13 cellular contexts compared by ENCODE assay signal in the genomic region with DNA sequence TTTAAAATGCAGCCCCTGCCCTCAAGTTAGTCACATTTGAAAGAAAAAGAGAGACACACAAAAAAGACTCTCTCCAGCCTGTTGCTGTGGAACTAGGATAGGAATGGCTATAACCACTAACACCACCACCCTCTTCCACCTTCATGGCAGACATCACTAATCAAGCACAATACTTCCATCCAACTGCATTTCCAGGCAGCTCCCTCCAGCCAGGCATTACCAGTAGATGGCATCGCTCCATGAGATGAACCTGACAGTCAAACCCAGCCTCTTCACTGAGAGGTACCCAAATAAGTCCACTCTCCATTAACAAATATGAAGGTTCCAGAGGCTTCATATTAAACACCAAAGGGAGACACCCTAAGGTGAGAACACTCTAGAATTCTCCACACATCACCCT. TPM values are rescaled to one million over a fixed set of nuclear protein-coding genes. Genes with fewer than 3 reads are reported as not detected.
DNase-seq lines count a peak whose midpoint lies in the region; ATAC-seq and TF ChIP-seq lines count a peak whose summit lies in the region.
"Had no signal": no experiment of that assay in that cellular context is flagged by ENCODE, and none has a peak within 500 bp of the region (broad histone marks: within the 10 kb centered on the region; RNA-seq: fewer than 3 reads in every experiment).

No MANE protein-coding gene starts in this region.

- no peak overlapping the region for H4K8ac ChIP-seq in IMR-90 (ENCODE audit: low read depth in 2 of 2, low read length in 2 of 2)

- H2BK5ac ChIP-seq in IMR-90 (ENCODE audit: low read depth, low read length, poor library complexity, severe bottlenecking), result no peak overlapping the region

- POLR2A ChIA-PET in IMR-90 (lab: Charles Lee; ENCODE audit: unreplicated experiment), result no interaction called here

- H3K4me1 Mint-ChIP-seq in activated T-cell treated with anti-CD3 and anti-CD28 coated beads, Interleukin-2, amount 50 U/mL, for 24 hours (ENCODE audit: low read depth), result no peaks in the 10 kb centered on the region
- no peaks in the 10 kb centered on the region for H3K4me1 Mint-ChIP-seq in activated T-cell treated with anti-CD3 and anti-CD28 coated beads, Interleukin-2, amount 50 U/mL, for 4 hours (ENCODE audit: low read depth)

- peaks cover 81% of the 10 kb centered on the region for H3K36me3 Mint-ChIP-seq in activated T-cell treated with anti-CD3 and anti-CD28 coated beads, Interleukin-2, amount 50 U/mL, for 24 hours (ENCODE audit: low read depth)
- H3K36me3 Mint-ChIP-seq in activated T-cell treated with anti-CD3 and anti-CD28 coated beads, Interleukin-2, amount 50 U/mL, for 4 hours (ENCODE audit: insufficient read depth), result peaks cover 41% of the 10 kb centered on the region

- peaks cover 9% of the 10 kb centered on the region; the same call in 1 of the 2 replicates for H3K36me3 ChIP-seq in IMR-90 (ENCODE audit: control insufficient read depth, insufficient read depth, low read length)

- H4K20me1 ChIP-seq in IMR-90 (ENCODE audit: insufficient read depth, low read length), result no peaks in the 10 kb centered on the region; the same call in 1 of the 2 replicates
- H4K20me1 ChIP-seq: BLaER1 had no signal

- H3K9me1 ChIP-seq in IMR-90 (ENCODE audit: insufficient read depth, low read length), result peaks cover 4% of the 10 kb centered on the region

- intact Hi-C loops in IMR-90 (cut with micrococcal nuclease), result no loop called here

- TF ChIP-seq RAD21 in IMR-90 (IDR thresholded peaks at IDR 0.05; ENCODE audit: low read length), result no peak

- dilution Hi-C loops in IMR-90 (cut with HindIII; ENCODE audit: low sequenced_read_pairs, unreplicated experiment), result no loop called here

- in situ Hi-C loops in IMR-90 (cut with MboI; ENCODE audit: low sequenced_read_pairs), result loop anchor here (10.0 kb wide), 1 partner anchor 604 kb away; no protein-coding TSS in a partner anchor

- no peak overlapping the region for H3K4ac ChIP-seq in IMR-90 (ENCODE audit: low read depth, low read length)

- no peak overlapping the region for H3K14ac ChIP-seq in IMR-90 (replicated peaks; ENCODE audit: low read depth, low read length)

- no peak overlapping the region for H3K4me3 Mint-ChIP-seq in activated T-cell treated with anti-CD3 and anti-CD28 coated beads, Interleukin-2, amount 50 U/mL, for 24 hours
- no peak overlapping the region for H3K4me3 Mint-ChIP-seq in activated T-cell treated with anti-CD3 and anti-CD28 coated beads, Interleukin-2, amount 50 U/mL, for 4 hours
- H3K4me3 Mint-ChIP-seq: effector memory CD8-positive, alpha-beta T cell had no signal

- no peak overlapping the region for H2BK15ac ChIP-seq in IMR-90 (ENCODE audit: low read depth, low read length)

- H3K79me1 ChIP-seq in IMR-90 (ENCODE audit: low read depth in 1 of 2, low read length in 2 of 2), result no peaks in the 10 kb centered on the region

- H3K27ac Mint-ChIP-seq in activated T-cell treated with anti-CD3 and anti-CD28 coated beads, Interleukin-2, amount 50 U/mL, for 24 hours, result peak overlapping the region; percentile 42
- H3K27ac Mint-ChIP-seq: effector memory CD8-positive, alpha-beta T cell had no signal

- no peak overlapping the region for H3K9ac ChIP-seq in IMR-90 (ENCODE audit: low read depth, low read length)
- H3K9ac ChIP-seq: BLaER1 had no signal

- no peaks in the 10 kb centered on the region for H3K27me3 ChIP-seq in IMR-90 (ENCODE audit: control insufficient read depth, insufficient read depth, low read length)
- H3K27me3 ChIP-seq: BLaER1, tibial artery had no signal

- no peak for TF ChIP-seq POLR2A in IMR-90 (IDR thresholded peaks at IDR 0.05; ENCODE audit: low read depth, low read length)

- no peak overlapping the region for H2BK120ac ChIP-seq in IMR-90 (ENCODE audit: low read depth, low read length)

- ATAC-seq in activated T-cell treated with anti-CD3 and anti-CD28 coated beads, Interleukin-2, amount 50 U/mL, for 4 hours, result no peak
- ATAC-seq in IMR-90 (ENCODE audit: low read depth), result no peak
- no peak for ATAC-seq in HG02623 (IDR thresholded peaks at IDR 0.05; ENCODE audit: unreplicated experiment)
- ATAC-seq in HG03442 (IDR thresholded peaks at IDR 0.05; ENCODE audit: unreplicated experiment), result no peak
- no peak for ATAC-seq in HG02840 (IDR thresholded peaks at IDR 0.05; ENCODE audit: low FRiP score, unreplicated experiment)
- ATAC-seq: effector memory CD8-positive, alpha-beta T cell had no signal

- TF ChIP-seq CTCF in IMR-90 (conservative IDR thresholded peaks at IDR 0.05; ENCODE audit: low read depth, low read length) (0 out of 2 replicates have a peak, but pooled peaks have one; percentile 1), VCaP (conservative IDR thresholded peaks at IDR 0.05) (peak; percentile 46)

- H4K5ac ChIP-seq in IMR-90 (ENCODE audit: low read depth, low read length), result no peak overlapping the region

- H2AFZ ChIP-seq in IMR-90 (replicated peaks; ENCODE audit: low read length, poor library complexity), result no peak overlapping the region

- no peak overlapping the region for H3K4me3 ChIP-seq in IMR-90 (ENCODE audit: insufficient read depth, low read depth, low read length)
- H3K4me3 ChIP-seq: BLaER1, tibial artery had no signal

- no peak overlapping the region for H2AK9ac ChIP-seq in IMR-90 (replicated peaks; ENCODE audit: low read depth, low read length, poor library complexity)

- no TSS peak for BruUV-seq in IMR-90 (replicated peaks; lab: Mats Ljungman, UMichigan)

- H3K23ac ChIP-seq in IMR-90 (ENCODE audit: low read depth, low read length), result no peak overlapping the region

- no peak overlapping the region for H3K18ac ChIP-seq in IMR-90 (ENCODE audit: low read depth, low read length)

- H3K4me2 ChIP-seq in IMR-90 (ENCODE audit: low read depth, low read length), result no peak overlapping the region
- H3K4me2 ChIP-seq: BLaER1 had no signal

- DNase-seq in activated T-cell treated with anti-CD3 and anti-CD28 coated beads, Interleukin-2, amount 50 U/mL, for 24 hours, result no peak
- no peak for DNase-seq in activated T-cell treated with anti-CD3 and anti-CD28 coated beads, Interleukin-2, amount 50 U/mL, for 4 hours
- DNase-seq in IMR-90 (no peak), lung microvascular endothelial cell (ENCODE audit: low read depth in 2 of 2) (peak; percentile 28 to 34)
- DNase-seq: activated effector memory CD4-positive, alpha-beta T cell treated with Interleukin-2 at 50 U/mL for 16 hours; effector memory CD8-positive, alpha-beta T cell; NCI-H524 treated with DMSO at 0.1 percent for 48 hours; tibial artery had no signal

- peaks cover 2% of the 10 kb centered on the region; the same call in 1 of the 2 replicates for H3K4me1 ChIP-seq in IMR-90 (ENCODE audit: control insufficient read depth, insufficient read depth, low read length)
- H3K4me1 ChIP-seq: tibial artery had no signal

- no peak overlapping the region for H3K27ac ChIP-seq in IMR-90 (ENCODE audit: insufficient read depth, low read length)
- no peak overlapping the region for H3K27ac ChIP-seq in VCaP
- H3K27ac ChIP-seq: BLaER1, tibial artery had no signal

- no peak overlapping the region for H3K56ac ChIP-seq in IMR-90 (ENCODE audit: extremely low read depth, insufficient read depth, low read length)

- WGBS in IMR-90 (ENCODE audit: extremely low coverage in 2 of 2, insufficient read length in 1 of 2), 2 experiments, result no CpG with 5 or more reads among the region's 1 CpG

- no peak overlapping the region for H2BK20ac ChIP-seq in IMR-90 (ENCODE audit: low read depth, low read length)

- no peaks in the 10 kb centered on the region for H3K9me3 ChIP-seq in IMR-90 (ENCODE audit: control insufficient read depth, insufficient read depth, low read length)
- H3K9me3 ChIP-seq: BLaER1, tibial artery had no signal

- H4K91ac ChIP-seq in IMR-90 (ENCODE audit: insufficient read depth, low read depth, low read length), result no peak overlapping the region

- H2AK5ac ChIP-seq in IMR-90 (ENCODE audit: low read depth, low read length), result no peak overlapping the region

- CTCF ChIA-PET in IMR-90 (lab: Yijun Ruan, JAX), result interaction anchor here (0.9 to 1.1 kb wide), 2 partner anchors 8 to 112 kb away, joined by 3 read pairs; a partner anchor contains a TSS

- H3K9me3 Mint-ChIP-seq in activated T-cell treated with anti-CD3 and anti-CD28 coated beads, Interleukin-2, amount 50 U/mL, for 24 hours, result no peaks in the 10 kb centered on the region
- no peaks in the 10 kb centered on the region for H3K9me3 Mint-ChIP-seq in activated T-cell treated with anti-CD3 and anti-CD28 coated beads, Interleukin-2, amount 50 U/mL, for 4 hours
- H3K9me3 Mint-ChIP-seq: effector memory CD8-positive, alpha-beta T cell had no signal

- H3K27me3 Mint-ChIP-seq in activated T-cell treated with anti-CD3 and anti-CD28 coated beads, Interleukin-2, amount 50 U/mL, for 24 hours, result no peaks in the 10 kb centered on the region
- H3K27me3 Mint-ChIP-seq in activated T-cell treated with anti-CD3 and anti-CD28 coated beads, Interleukin-2, amount 50 U/mL, for 4 hours (ENCODE audit: low read depth), result no peaks in the 10 kb centered on the region
- H3K27me3 Mint-ChIP-seq: effector memory CD8-positive, alpha-beta T cell had no signal

TF ChIP-seq in IMR-90, 13 proteins besides CTCF, POLR2A, EP300 and RAD21 (continues in another document):
- TF ChIP-seq BHLHE40 (IDR thresholded peaks at IDR 0.05; ENCODE audit: low read depth, low read length) (no peak), MAFK (IDR thresholded peaks at IDR 0.05; ENCODE audit: low read depth, low read length) (no peak), SMC3 (IDR thresholded peaks at IDR 0.05; ENCODE audit: low read depth, low read length) (no peak), CHD1 (IDR thresholded peaks at IDR 0.05; ENCODE audit: low read depth, low read length) (no peak), RFX5 (IDR thresholded peaks at IDR 0.05; ENCODE audit: low read depth, low read length) (no peak), NFE2L2 (IDR thresholded peaks at IDR 0.05; ENCODE audit: low read depth, low read length) (no peak), FOS (IDR thresholded peaks at IDR 0.05; ENCODE audit: low read depth, low read length) (no peak)

RNA-seq across cellular contexts. Expression of a gene that starts 24.4 kb away (rescaled TPM):
- 10 to 100 TPM; 12.4 to 14.7 (median 13.6) TPM for total RNA-seq in activated T-cell treated with anti-CD3 and anti-CD28 coated beads, Interleukin-2, amount 50 U/mL, for 4 hours
- total RNA-seq in IMR-90 (2012; rRNA removed) (4.1 and 5.0 TPM in 2 replicates), lung microvascular endothelial cell (11.3 and 17.9 TPM in 2 replicates)
- 9.7 and 10.2 TPM in 2 replicates for polyA plus RNA-seq in IMR-90 (2012; rRNA removed)
- 12.0 and 13.9 TPM in 2 replicates for polyA plus RNA-seq in IMR-90 (2012; cell fraction: cytosol; rRNA removed)
- 31.3 and 40.1 TPM in 2 replicates for polyA plus RNA-seq in IMR-90 (2012; cell fraction: nucleus; rRNA removed; ENCODE audit: low replicate concordance)

RNA-seq across cellular contexts. Expression of a gene that starts 47.9 kb away (rescaled TPM):
- total RNA-seq in activated T-cell treated with anti-CD3 and anti-CD28 coated beads, Interleukin-2, amount 50 U/mL, for 4 hours, result 10 to 100 TPM; 22.9 to 25.3 (median 24.2) TPM
- total RNA-seq in IMR-90 (2012; rRNA removed) (7.3 and 8.1 TPM in 2 replicates), lung microvascular endothelial cell (9.9 and 13.7 TPM in 2 replicates)
- 37.1 and 44.5 TPM in 2 replicates for polyA plus RNA-seq in IMR-90 (2012; rRNA removed)
- 29.3 and 37.5 TPM in 2 replicates for polyA plus RNA-seq in IMR-90 (2012; cell fraction: cytosol; rRNA removed)
- polyA plus RNA-seq in IMR-90 (2012; cell fraction: nucleus; rRNA removed; ENCODE audit: low replicate concordance), result 12.4 and 18.7 TPM in 2 replicates

Comparison
In these comparisons a context has a peak if more than half of its experiments do, and no peak if none do; other contexts are left out.
1. DNase-seq: peak in lung microvascular endothelial cell (2 of 2); none in activated T-cell treated with anti-CD3 and anti-CD28 coated beads, Interleukin-2, amount 50 U/mL, for 24 hours (single experiment), activated T-cell treated with anti-CD3 and anti-CD28 coated beads, Interleukin-2, amount 50 U/mL, for 4 hours (single experiment) and IMR-90 (single experiment).